Comparison of ENCODE assay signal across 17 cellular contexts in the genomic region with DNA sequence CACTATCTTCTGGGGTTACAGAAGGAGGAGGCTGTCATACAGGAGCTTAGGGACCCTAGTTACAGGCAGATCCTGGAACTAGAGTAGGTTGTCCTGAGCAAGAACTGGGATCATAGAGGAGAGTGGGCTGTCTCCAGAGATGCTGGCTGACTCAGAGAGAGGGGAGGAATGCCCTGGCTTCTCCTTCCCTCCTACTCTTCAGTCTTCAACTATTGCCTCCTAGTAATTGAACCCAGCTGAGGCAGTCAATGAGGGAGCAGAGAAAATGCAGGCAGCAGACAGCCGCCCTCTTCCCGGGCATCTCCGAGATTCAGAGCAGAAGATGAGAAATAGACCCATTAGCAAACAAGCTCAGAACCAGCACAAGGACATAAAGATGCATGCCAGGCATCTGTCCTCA.
DNase-seq lines count a peak whose midpoint lies in the region; ATAC-seq and TF ChIP-seq lines count a peak whose summit lies in the region.
"Had no signal": no experiment of that assay in that cellular context is flagged by ENCODE, and none has a peak within 500 bp of the region (broad histone marks: within the 10 kb centered on the region; RNA-seq: fewer than 3 reads in every experiment).

No MANE protein-coding gene starts in this region.

- H3K4me1 Mint-ChIP-seq in nephron, result peaks cover 65% of the 10 kb centered on the region
- H3K4me1 Mint-ChIP-seq in CD4-positive, alpha-beta T cell (ENCODE audit: low read depth), result no peaks in the 10 kb centered on the region
- H3K4me1 Mint-ChIP-seq in activated T-helper 17 cell treated with anti-CD3 and anti-CD28 coated beads, Interleukin-2, amount 50 U/mL, for 72 hours, result no peaks in the 10 kb centered on the region
- H3K4me1 Mint-ChIP-seq: CD4-positive, CD25-positive, alpha-beta regulatory T cell had no signal

- no peak overlapping the region for H3K4me3 Mint-ChIP-seq in nephron
- H3K4me3 Mint-ChIP-seq in CD4-positive, alpha-beta T cell, result no peak overlapping the region
- H3K4me3 Mint-ChIP-seq in activated T-helper 17 cell treated with anti-CD3 and anti-CD28 coated beads, Interleukin-2, amount 50 U/mL, for 72 hours, result no peak overlapping the region
- H3K4me3 Mint-ChIP-seq: CD4-positive, CD25-positive, alpha-beta regulatory T cell; HFFc6 had no signal

- H3K27ac ChIP-seq in fibroblast of lung (ENCODE audit: insufficient read depth, low read length), result no peak overlapping the region
- H3K27ac ChIP-seq in CD4-positive, alpha-beta T cell (ENCODE audit: low read depth, low read length), result no peak overlapping the region
- H3K27ac ChIP-seq: SK-N-MC had no signal

- H3K4me3 ChIP-seq in fibroblast of lung (replicated peaks in 1 of 4; ENCODE audit: control extremely low read depth in 1 of 4, insufficient read depth in 1 of 4, low read depth in 3 of 4, low read length in 4 of 4), result no peak overlapping the region
- H3K4me3 ChIP-seq: MG63, SK-N-MC had no signal

- no peak overlapping the region for H3K9ac ChIP-seq in fibroblast of lung (ENCODE audit: insufficient read depth, low read length)

- H4K20me1 ChIP-seq in fibroblast of lung (ENCODE audit: control insufficient read depth, extremely low read depth, insufficient read depth, low read length), result no peaks in the 10 kb centered on the region

- no peaks in the 10 kb centered on the region for H3K36me3 Mint-ChIP-seq in nephron (ENCODE audit: low read depth)
- H3K36me3 Mint-ChIP-seq in CD4-positive, alpha-beta T cell (ENCODE audit: low read depth), result no peaks in the 10 kb centered on the region
- H3K36me3 Mint-ChIP-seq in activated T-helper 17 cell treated with anti-CD3 and anti-CD28 coated beads, Interleukin-2, amount 50 U/mL, for 72 hours (ENCODE audit: low read depth), result no peaks in the 10 kb centered on the region
- H3K36me3 Mint-ChIP-seq: CD4-positive, CD25-positive, alpha-beta regulatory T cell had no signal

- H3K9me3 ChIP-seq in fibroblast of lung (ENCODE audit: control insufficient read depth, insufficient read depth, low read depth, low read length), result no peaks in the 10 kb centered on the region
- H3K9me3 ChIP-seq in CD4-positive, alpha-beta T cell (ENCODE audit: control insufficient read depth, low read length), result no peaks in the 10 kb centered on the region
- H3K9me3 ChIP-seq: MG63 had no signal

- H3K27ac Mint-ChIP-seq in nephron, result peak overlapping the region in 2 of 3 experiments; percentile 76 to 98
- H3K27ac Mint-ChIP-seq in CD4-positive, alpha-beta T cell, result no peak overlapping the region
- H3K27ac Mint-ChIP-seq in activated T-helper 17 cell treated with anti-CD3 and anti-CD28 coated beads, Interleukin-2, amount 50 U/mL, for 72 hours, result no peak overlapping the region
- H3K27ac Mint-ChIP-seq: CD4-positive, CD25-positive, alpha-beta regulatory T cell; HFFc6 had no signal

- H3K36me3 ChIP-seq in fibroblast of lung (ENCODE audit: control insufficient read depth, insufficient read depth, low read length), result no peaks in the 10 kb centered on the region
- H3K36me3 ChIP-seq: MG63 had no signal

- no peaks in the 10 kb centered on the region for H3K79me2 ChIP-seq in fibroblast of lung (ENCODE audit: control insufficient read depth, insufficient read depth, low read length)

- TF ChIP-seq CTCF in fibroblast of lung (conservative IDR thresholded peaks at IDR 0.05 in 1 of 2, IDR thresholded peaks at IDR 0.05 in 1 of 2; ENCODE audit: low read depth in 1 of 2, low read length in 2 of 2) (no peak), nephron (IDR thresholded peaks at IDR 0.05; ENCODE audit: unreplicated experiment in 3 of 3) (no peak)
- no peak for TF ChIP-seq CTCF in CD4-positive, alpha-beta T cell (IDR thresholded peaks at IDR 0.05)

- no peaks in the 10 kb centered on the region for H3K27me3 ChIP-seq in fibroblast of lung (ENCODE audit: control insufficient read depth, insufficient read depth, low read length)
- no peaks in the 10 kb centered on the region for H3K27me3 ChIP-seq in CD4-positive, alpha-beta T cell (ENCODE audit: control insufficient read depth, insufficient read depth, low read length)
- H3K27me3 ChIP-seq: MG63 had no signal

- peaks cover 4% of the 10 kb centered on the region for H3K4me1 ChIP-seq in fibroblast of lung (ENCODE audit: control insufficient read depth, extremely low read depth, insufficient read depth, low read length)

- H3K9me3 Mint-ChIP-seq in nephron, result no peaks in the 10 kb centered on the region
- no peaks in the 10 kb centered on the region for H3K9me3 Mint-ChIP-seq in CD4-positive, alpha-beta T cell
- H3K9me3 Mint-ChIP-seq in activated T-helper 17 cell treated with anti-CD3 and anti-CD28 coated beads, Interleukin-2, amount 50 U/mL, for 72 hours, result no peaks in the 10 kb centered on the region
- H3K9me3 Mint-ChIP-seq: HFFc6 had no signal

- no peak for ATAC-seq in CD4-positive, alpha-beta T cell (ENCODE audit: poor library complexity)
- ATAC-seq in GM21515 (IDR thresholded peaks at IDR 0.05; ENCODE audit: unreplicated experiment), result no peak
- ATAC-seq in activated T-helper 17 cell treated with anti-CD3 and anti-CD28 coated beads, Interleukin-2, amount 50 U/mL, for 72 hours (replicated peaks), result no peak

- H3K27me3 Mint-ChIP-seq in nephron (ENCODE audit: low read depth), result no peaks in the 10 kb centered on the region
- peaks cover 23% of the 10 kb centered on the region for H3K27me3 Mint-ChIP-seq in CD4-positive, alpha-beta T cell
- H3K27me3 Mint-ChIP-seq in activated T-helper 17 cell treated with anti-CD3 and anti-CD28 coated beads, Interleukin-2, amount 50 U/mL, for 72 hours, result peaks cover 11% of the 10 kb centered on the region

- no peak overlapping the region for H3K4me2 ChIP-seq in fibroblast of lung (ENCODE audit: extremely low read depth, insufficient read depth, low read length)

- DNase-seq in AG08395 (ENCODE audit: low spot score), result peak; percentile 74
- DNase-seq in GM03348 (ENCODE audit: low spot score), result peak; percentile 80
- peak in 1 of 2 donors; percentile 55 for DNase-seq in fibroblast of lung (ENCODE audit: low read depth in 2 of 2)
- DNase-seq in HT-29 (ENCODE audit: low spot score), result no peak
- DNase-seq in CD4-positive, alpha-beta T cell, result no peak
- DNase-seq: CD4-positive, CD25-positive, alpha-beta regulatory T cell; HFFc6; Karpas-422; MG63; NCI-H1092; NCI-H2081 treated with DMSO at 0.1 percent for 48 hours; NCI-H510A; NCI-H82 had no signal

- POLR2A ChIA-PET in CD4-positive, alpha-beta T cell (lab: Charles Lee), result no interaction called here

- intact Hi-C loops in CD4-positive, alpha-beta T cell (cut with DNase I, micrococcal nuclease), result no loop called here

- peak overlapping the region; percentile 42 for H2AFZ ChIP-seq in fibroblast of lung (ENCODE audit: low read length)

- CTCF ChIA-PET in CD4-positive, alpha-beta T cell (lab: Charles Lee), result interaction anchor here (1.0 kb wide), 1 partner anchor 13 kb away, joined by 3 read pairs; no protein-coding TSS in a partner anchor

Comparison
In these comparisons a context has a peak if more than half of its experiments do, and no peak if none do; other contexts are left out.
1. DNase-seq: peak in AG08395 (single experiment) and GM03348 (single experiment); none in HT-29 (single experiment) and CD4-positive, alpha-beta T cell (0 of 10).
2. H3K27ac Mint-ChIP-seq: peak in nephron (2 of 3); none in CD4-positive, alpha-beta T cell (single experiment) and activated T-helper 17 cell treated with anti-CD3 and anti-CD28 coated beads, Interleukin-2, amount 50 U/mL, for 72 hours (single experiment).